ENCODE assay signal across 8 cellular contexts in the genomic region with DNA sequence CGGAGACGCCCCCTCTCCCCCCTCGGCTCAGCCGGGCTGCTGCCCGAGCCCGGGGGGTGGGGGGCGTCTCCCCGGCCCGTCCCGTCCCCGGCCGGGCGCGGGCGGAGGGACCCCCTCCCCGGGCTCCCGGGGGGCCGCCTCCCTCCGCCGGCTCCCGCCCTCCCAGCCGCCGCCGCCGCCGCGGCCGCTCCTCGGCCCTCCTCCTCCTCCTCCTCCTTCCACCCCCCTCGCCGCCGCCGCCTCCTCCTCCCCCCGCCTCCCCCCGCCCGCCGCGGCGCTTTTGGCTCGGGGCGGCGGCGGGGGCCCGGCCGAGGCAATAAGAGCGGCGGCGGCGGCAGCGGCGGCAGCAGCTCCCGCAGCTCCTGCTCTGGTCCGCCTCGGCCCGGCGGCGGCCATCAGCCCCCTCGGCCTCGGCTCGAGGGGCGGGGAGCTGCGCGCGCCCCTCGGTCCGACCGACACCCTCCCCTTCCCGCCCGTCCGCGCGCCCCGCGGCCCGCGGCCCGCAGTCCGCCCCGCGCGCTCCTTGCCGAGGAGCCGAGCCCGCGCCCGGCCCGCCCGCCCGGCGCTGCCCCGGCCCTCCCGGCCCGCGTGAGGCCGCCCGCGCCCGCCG. TPM values are rescaled to one million over a fixed set of nuclear protein-coding genes. Genes with fewer than 3 reads are reported as not detected.
A peak's percentile ranks its signal among the peaks of the same experiment; 100 is the strongest.
DNase-seq lines count a peak whose midpoint lies in the region; ATAC-seq and TF ChIP-seq lines count a peak whose summit lies in the region.

No MANE protein-coding gene starts in this region.

- H3K27me3 ChIP-seq in SU-DHL-6 (ENCODE audit: low read length) = no peaks in the 10 kb centered on the region

- peak overlapping the region; percentile 95 for H3K9ac ChIP-seq in SU-DHL-6 (ENCODE audit: low read length)

- no peak for TF ChIP-seq CTCF in SU-DHL-6 (IDR thresholded peaks at IDR 0.05; ENCODE audit: insufficient read depth, low read length, poor library complexity, severe bottlenecking)

- H2AFZ ChIP-seq in SU-DHL-6 (ENCODE audit: low read depth, low read length, severe bottlenecking) = no peak overlapping the region

- peak; percentile 70 for DNase-seq in 8988T
- DNase-seq in HT1080 (ENCODE audit: low read depth) = peak; percentile 7
- peak; percentile 88 for DNase-seq in left ventricle myocardium superior
- DNase-seq in putamen (ENCODE audit: low spot score) = peak; percentile 59

- peaks cover 47% of the 10 kb centered on the region for H3K79me2 ChIP-seq in SU-DHL-6 (ENCODE audit: insufficient read depth, low read length)

- H3F3A ChIP-seq in SU-DHL-6 (ENCODE audit: insufficient read depth) = peaks cover 23% of the 10 kb centered on the region

- peaks cover 18% of the 10 kb centered on the region for H4K20me1 ChIP-seq in SU-DHL-6 (ENCODE audit: low read depth, low read length)

- H3K4me2 ChIP-seq in SU-DHL-6 (ENCODE audit: low read depth, low read length, poor library complexity, severe bottlenecking) = peak overlapping the region; percentile 75

- intact Hi-C loops in left ventricle myocardium superior (cut with micrococcal nuclease) = no loop called here

- H3K27ac ChIP-seq in SU-DHL-6 (ENCODE audit: low read depth, low read length) (peak overlapping the region; percentile 89), adipose tissue (ENCODE audit: low read depth, low read length) (peak overlapping the region; percentile 56)

- H3K4me3 ChIP-seq in SU-DHL-6 (ENCODE audit: insufficient read depth, low read length, poor library complexity, severe bottlenecking) = peak overlapping the region; percentile 87

- WGBS in adipose tissue, 3 donors = 0 to 1% methylated on average over 22 to 86 of the region's 99 CpGs; no CpG with 5 or more reads in 1 of the 3 donors

- no peaks in the 10 kb centered on the region for H3K9me3 ChIP-seq in SU-DHL-6 (ENCODE audit: insufficient read depth, low read length)

- peaks cover 10% of the 10 kb centered on the region; the same call in 1 of the 2 replicates for H3K36me3 ChIP-seq in SU-DHL-6 (ENCODE audit: low read length)

- TF ChIP-seq POLR2A in GM18526 (IDR thresholded peaks at IDR 0.05; ENCODE audit: extremely low read depth, insufficient read length) = peak; percentile 85

- H3K9me2 ChIP-seq in SU-DHL-6 (replicated peaks; ENCODE audit: insufficient read depth, low read length) = no peaks in the 10 kb centered on the region

- ATAC-seq in left ventricle myocardium superior = peak; percentile 66
- no peak for ATAC-seq in HG03175 (IDR thresholded peaks at IDR 0.05; ENCODE audit: unreplicated experiment)

RNA-seq across cellular contexts. Expression of gene GNAS, which starts 38.7 kb away (rescaled TPM):
- 363 and 418 TPM in 2 replicates for total RNA-seq in HT1080 (2014; rRNA removed; shearing (Covaris generic))
- 779 and 879 TPM in 2 replicates for polyA plus RNA-seq in HT1080 (2015; cell fraction: cytosol; rRNA removed)
- 305 and 311 TPM in 2 replicates for polyA plus RNA-seq in HT1080 (2015; cell fraction: nucleus; rRNA removed)
- polyA plus RNA-seq in adipose tissue = 100 to 1,000 TPM; 496 to 977 (median 949) TPM
- total RNA-seq in left ventricle myocardium superior = 1,575 TPM

RNA-seq across cellular contexts. Expression of gene GNAS-AS1, which starts 40.5 kb away (rescaled TPM):
- 5.0 and 6.0 TPM in 2 replicates for total RNA-seq in HT1080 (2014; rRNA removed; shearing (Covaris generic))
- polyA plus RNA-seq in HT1080 (2015; cell fraction: cytosol; rRNA removed) = 2.7 and 4.4 TPM in 2 replicates
- 1.8 and 2.2 TPM in 2 replicates for polyA plus RNA-seq in HT1080 (2015; cell fraction: nucleus; rRNA removed)
- polyA plus RNA-seq in adipose tissue = under 1 TPM; 0.12 to 0.60 (median 0.34) TPM
- total RNA-seq in left ventricle myocardium superior = 0.35 TPM

Comparison
In these comparisons a context has a peak if more than half of its experiments do, and no peak if none do; other contexts are left out.
1. DNase-seq: peak in every context shown above with its lines; median percentile 88 in left ventricle myocardium superior; 70 in 8988T; 59 in putamen; 7 in HT1080.